1 cellular context compared by ENCODE assay signal in the genomic region with DNA sequence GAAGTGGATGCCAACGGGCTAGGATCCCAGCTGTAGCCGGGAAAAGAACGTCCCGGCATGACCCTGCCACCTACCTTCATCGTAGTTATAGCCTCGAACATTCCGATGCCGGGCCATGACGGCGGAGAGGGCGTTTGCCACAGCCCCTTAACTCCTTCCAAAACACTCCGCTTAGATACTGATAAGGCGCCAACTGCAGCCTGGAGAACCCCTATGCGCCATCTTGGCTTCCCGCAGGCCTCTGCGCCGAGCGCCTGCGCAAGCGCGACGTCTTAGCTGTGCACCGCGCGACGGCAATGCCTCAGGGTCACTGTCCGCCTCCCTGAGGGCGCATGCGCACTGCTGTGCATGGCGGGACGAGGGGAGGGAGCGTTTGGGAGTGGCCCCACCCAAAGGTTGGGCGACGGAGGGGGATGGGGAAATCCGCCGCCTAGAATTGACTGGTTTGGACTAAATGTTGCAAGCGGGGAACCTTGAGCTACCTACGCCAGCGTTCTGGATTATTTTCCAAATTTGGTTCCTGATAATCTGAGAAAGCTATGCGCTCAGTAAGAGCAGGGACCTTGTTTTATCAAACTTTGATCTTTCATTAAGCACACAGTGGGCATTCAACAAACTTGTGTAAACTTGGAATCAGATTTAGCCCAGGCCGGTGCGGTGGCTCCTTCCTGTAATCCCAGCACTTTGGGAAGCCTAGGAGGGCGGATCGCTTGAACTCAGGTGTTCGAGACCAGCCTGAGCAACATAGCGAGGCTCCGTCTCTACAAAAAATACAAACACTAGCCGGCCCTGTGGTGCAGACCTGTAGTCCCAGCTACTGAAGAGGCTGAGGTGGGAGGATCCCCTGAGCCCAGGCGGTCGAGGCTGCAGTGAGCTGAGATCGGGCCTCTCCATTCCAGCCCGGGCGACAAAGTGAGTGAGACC.
TF ChIP-seq lines count a peak whose summit lies in the region.

A gene (minus strand): TSS at position 248 of the 924 bp plus-strand sequence. CDS start 131 bp downstream, at position 117.

TF ChIP-seq in K562, 482 proteins besides CTCF, POLR2A, EP300 and RAD21 (continued from another document and continues in another):
- TF ChIP-seq KDM1A (IDR thresholded peaks at IDR 0.05): peak; percentile 68 to 75
- TF ChIP-seq ZKSCAN1 (IDR thresholded peaks at IDR 0.05; ENCODE audit: low read depth, low read length): peak; percentile 70
- peak; percentile 54; the same call in 1 of the 2 replicates for TF ChIP-seq PYGO2 (tag; IDR thresholded peaks at IDR 0.05)
- TF ChIP-seq NBN (IDR thresholded peaks at IDR 0.05; ENCODE audit: low read depth): peak; percentile 70; the same call in 1 of the 2 replicates
- peak; percentile 78 for TF ChIP-seq MBD2 (IDR thresholded peaks at IDR 0.05; ENCODE audit: borderline replicate concordance, low read depth)
- TF ChIP-seq TAL1 (IDR thresholded peaks at IDR 0.05): 0 out of 2 replicates have a peak, but pooled peaks have one; percentile 13
- TF ChIP-seq ADNP (tag; IDR thresholded peaks at IDR 0.05): peak; percentile 94
- TF ChIP-seq LCOR (CRISPR knock-in tag; IDR thresholded peaks at IDR 0.05): peak; percentile 93
- 0 out of 2 replicates have a peak, but pooled peaks have one; percentile 52 for TF ChIP-seq CC2D1A (IDR thresholded peaks at IDR 0.05)
- TF ChIP-seq LARP7 (IDR thresholded peaks at IDR 0.05): 0 out of 2 replicates have a peak, but pooled peaks have one; percentile 20
- TF ChIP-seq, protein P1, sequence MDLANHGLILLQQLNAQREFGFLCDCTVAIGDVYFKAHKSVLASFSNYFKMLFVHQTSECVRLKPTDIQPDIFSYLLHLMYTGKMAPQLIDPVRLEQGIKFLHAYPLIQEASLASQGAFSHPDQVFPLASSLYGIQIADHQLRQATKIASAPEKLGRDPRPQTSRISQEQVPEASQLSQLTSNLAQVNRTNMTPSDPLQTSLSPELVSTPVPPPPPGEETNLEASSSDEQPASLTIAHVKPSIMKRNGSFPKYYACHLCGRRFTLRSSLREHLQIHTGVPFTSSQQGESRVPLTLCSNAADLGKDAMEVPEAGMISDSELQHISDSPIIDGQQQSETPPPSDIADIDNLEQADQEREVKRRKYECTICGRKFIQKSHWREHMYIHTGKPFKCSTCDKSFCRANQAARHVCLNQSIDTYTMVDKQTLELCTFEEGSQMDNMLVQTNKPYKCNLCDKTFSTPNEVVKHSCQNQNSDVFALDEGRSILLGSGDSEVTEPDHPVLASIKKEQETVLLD (IDR thresholded peaks at IDR 0.05): peak; percentile 99
- 0 out of 2 replicates have a peak, but pooled peaks have one; percentile 8 for TF ChIP-seq ZNF175 (CRISPR knock-in tag; IDR thresholded peaks at IDR 0.05; ENCODE audit: low read depth)
- peak; percentile 50 for TF ChIP-seq GATA2 (CRISPR knock-in tag; IDR thresholded peaks at IDR 0.05)
- TF ChIP-seq FIP1L1 (IDR thresholded peaks at IDR 0.05; ENCODE audit: low read depth, low read length, poor library complexity, severe bottlenecking): peak; percentile 80
- no peak for TF ChIP-seq HOXB6 (CRISPR knock-in tag; IDR thresholded peaks at IDR 0.05; ENCODE audit: borderline replicate concordance)
- TF ChIP-seq, protein P2, sequence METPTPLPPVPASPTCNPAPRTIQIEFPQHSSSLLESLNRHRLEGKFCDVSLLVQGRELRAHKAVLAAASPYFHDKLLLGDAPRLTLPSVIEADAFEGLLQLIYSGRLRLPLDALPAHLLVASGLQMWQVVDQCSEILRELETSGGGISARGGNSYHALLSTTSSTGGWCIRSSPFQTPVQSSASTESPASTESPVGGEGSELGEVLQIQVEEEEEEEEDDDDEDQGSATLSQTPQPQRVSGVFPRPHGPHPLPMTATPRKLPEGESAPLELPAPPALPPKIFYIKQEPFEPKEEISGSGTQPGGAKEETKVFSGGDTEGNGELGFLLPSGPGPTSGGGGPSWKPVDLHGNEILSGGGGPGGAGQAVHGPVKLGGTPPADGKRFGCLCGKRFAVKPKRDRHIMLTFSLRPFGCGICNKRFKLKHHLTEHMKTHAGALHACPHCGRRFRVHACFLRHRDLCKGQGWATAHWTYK (CRISPR knock-in tag; IDR thresholded peaks at IDR 0.05): no peak
- no peak for TF ChIP-seq ZNF212 (CRISPR knock-in tag; IDR thresholded peaks at IDR 0.05)
- TF ChIP-seq RBM25 (IDR thresholded peaks at IDR 0.05; ENCODE audit: low read depth, low read length, severe bottlenecking): no peak
- TF ChIP-seq ZNF77 (CRISPR knock-in tag; IDR thresholded peaks at IDR 0.05): no peak
- peak in 1 of 2 experiments; percentile 65; a peak in 1 of 4 replicates for TF ChIP-seq TBL1XR1 (IDR thresholded peaks at IDR 0.05; ENCODE audit: low read length in 2 of 2)
- 0 out of 2 replicates have a peak, but pooled peaks have one; percentile 3 for TF ChIP-seq STAT5A (IDR thresholded peaks at IDR 0.05; ENCODE audit: borderline replicate concordance, low read length)
- TF ChIP-seq HDAC1 (IDR thresholded peaks at IDR 0.05): peak in 1 of 2 experiments; percentile 69; a peak in 2 of 4 replicates
- TF ChIP-seq, protein P3, sequence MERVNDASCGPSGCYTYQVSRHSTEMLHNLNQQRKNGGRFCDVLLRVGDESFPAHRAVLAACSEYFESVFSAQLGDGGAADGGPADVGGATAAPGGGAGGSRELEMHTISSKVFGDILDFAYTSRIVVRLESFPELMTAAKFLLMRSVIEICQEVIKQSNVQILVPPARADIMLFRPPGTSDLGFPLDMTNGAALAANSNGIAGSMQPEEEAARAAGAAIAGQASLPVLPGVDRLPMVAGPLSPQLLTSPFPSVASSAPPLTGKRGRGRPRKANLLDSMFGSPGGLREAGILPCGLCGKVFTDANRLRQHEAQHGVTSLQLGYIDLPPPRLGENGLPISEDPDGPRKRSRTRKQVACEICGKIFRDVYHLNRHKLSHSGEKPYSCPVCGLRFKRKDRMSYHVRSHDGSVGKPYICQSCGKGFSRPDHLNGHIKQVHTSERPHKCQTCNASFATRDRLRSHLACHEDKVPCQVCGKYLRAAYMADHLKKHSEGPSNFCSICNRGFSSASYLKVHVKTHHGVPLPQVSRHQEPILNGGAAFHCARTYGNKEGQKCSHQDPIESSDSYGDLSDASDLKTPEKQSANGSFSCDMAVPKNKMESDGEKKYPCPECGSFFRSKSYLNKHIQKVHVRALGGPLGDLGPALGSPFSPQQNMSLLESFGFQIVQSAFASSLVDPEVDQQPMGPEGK (CRISPR knock-in tag; IDR thresholded peaks at IDR 0.05; ENCODE audit: borderline replicate concordance): 0 out of 2 replicates have a peak, but pooled peaks have one; percentile 17
- TF ChIP-seq, protein P4, sequence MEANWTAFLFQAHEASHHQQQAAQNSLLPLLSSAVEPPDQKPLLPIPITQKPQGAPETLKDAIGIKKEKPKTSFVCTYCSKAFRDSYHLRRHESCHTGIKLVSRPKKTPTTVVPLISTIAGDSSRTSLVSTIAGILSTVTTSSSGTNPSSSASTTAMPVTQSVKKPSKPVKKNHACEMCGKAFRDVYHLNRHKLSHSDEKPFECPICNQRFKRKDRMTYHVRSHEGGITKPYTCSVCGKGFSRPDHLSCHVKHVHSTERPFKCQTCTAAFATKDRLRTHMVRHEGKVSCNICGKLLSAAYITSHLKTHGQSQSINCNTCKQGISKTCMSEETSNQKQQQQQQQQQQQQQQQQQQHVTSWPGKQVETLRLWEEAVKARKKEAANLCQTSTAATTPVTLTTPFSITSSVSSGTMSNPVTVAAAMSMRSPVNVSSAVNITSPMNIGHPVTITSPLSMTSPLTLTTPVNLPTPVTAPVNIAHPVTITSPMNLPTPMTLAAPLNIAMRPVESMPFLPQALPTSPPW (CRISPR knock-in tag; IDR thresholded peaks at IDR 0.05): peak; percentile 93
- peak; percentile 72; the same call in 1 of the 2 replicates for TF ChIP-seq BRD4 (IDR thresholded peaks at IDR 0.05)
- 0 out of 2 replicates have a peak, but pooled peaks have one; percentile 35 for TF ChIP-seq KAT7 (CRISPR knock-in tag; IDR thresholded peaks at IDR 0.05; ENCODE audit: borderline replicate concordance)
- TF ChIP-seq, protein P5, sequence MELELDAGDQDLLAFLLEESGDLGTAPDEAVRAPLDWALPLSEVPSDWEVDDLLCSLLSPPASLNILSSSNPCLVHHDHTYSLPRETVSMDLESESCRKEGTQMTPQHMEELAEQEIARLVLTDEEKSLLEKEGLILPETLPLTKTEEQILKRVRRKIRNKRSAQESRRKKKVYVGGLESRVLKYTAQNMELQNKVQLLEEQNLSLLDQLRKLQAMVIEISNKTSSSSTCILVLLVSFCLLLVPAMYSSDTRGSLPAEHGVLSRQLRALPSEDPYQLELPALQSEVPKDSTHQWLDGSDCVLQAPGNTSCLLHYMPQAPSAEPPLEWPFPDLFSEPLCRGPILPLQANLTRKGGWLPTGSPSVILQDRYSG (tag; conservative IDR thresholded peaks at IDR 0.05; ENCODE audit: low read depth): 0 out of 2 replicates have a peak, but pooled peaks have one; percentile 32
- TF ChIP-seq NCOR1 (IDR thresholded peaks at IDR 0.05): no peak; the same call in 1 of the 2 replicates
- TF ChIP-seq, protein P6, sequence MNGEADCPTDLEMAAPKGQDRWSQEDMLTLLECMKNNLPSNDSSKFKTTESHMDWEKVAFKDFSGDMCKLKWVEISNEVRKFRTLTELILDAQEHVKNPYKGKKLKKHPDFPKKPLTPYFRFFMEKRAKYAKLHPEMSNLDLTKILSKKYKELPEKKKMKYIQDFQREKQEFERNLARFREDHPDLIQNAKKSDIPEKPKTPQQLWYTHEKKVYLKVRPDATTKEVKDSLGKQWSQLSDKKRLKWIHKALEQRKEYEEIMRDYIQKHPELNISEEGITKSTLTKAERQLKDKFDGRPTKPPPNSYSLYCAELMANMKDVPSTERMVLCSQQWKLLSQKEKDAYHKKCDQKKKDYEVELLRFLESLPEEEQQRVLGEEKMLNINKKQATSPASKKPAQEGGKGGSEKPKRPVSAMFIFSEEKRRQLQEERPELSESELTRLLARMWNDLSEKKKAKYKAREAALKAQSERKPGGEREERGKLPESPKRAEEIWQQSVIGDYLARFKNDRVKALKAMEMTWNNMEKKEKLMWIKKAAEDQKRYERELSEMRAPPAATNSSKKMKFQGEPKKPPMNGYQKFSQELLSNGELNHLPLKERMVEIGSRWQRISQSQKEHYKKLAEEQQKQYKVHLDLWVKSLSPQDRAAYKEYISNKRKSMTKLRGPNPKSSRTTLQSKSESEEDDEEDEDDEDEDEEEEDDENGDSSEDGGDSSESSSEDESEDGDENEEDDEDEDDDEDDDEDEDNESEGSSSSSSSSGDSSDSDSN (IDR thresholded peaks at IDR 0.05; ENCODE audit: borderline replicate concordance in 1 of 2, low read depth in 2 of 2, low read length in 2 of 2): 0 out of 4 replicates have a peak, but pooled peaks have one; percentile 14 to 47
- TF ChIP-seq, protein P7, sequence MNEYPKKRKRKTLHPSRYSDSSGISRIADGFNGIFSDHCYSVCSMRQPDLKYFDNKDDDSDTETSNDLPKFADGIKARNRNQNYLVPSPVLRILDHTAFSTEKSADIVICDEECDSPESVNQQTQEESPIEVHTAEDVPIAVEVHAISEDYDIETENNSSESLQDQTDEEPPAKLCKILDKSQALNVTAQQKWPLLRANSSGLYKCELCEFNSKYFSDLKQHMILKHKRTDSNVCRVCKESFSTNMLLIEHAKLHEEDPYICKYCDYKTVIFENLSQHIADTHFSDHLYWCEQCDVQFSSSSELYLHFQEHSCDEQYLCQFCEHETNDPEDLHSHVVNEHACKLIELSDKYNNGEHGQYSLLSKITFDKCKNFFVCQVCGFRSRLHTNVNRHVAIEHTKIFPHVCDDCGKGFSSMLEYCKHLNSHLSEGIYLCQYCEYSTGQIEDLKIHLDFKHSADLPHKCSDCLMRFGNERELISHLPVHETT (CRISPR knock-in tag; conservative IDR thresholded peaks at IDR 0.05 in 1 of 2, IDR thresholded peaks at IDR 0.05 in 1 of 2): peak in 1 of 2 experiments; percentile 25; a peak in 1 of 4 replicates
- TF ChIP-seq, protein P8, sequence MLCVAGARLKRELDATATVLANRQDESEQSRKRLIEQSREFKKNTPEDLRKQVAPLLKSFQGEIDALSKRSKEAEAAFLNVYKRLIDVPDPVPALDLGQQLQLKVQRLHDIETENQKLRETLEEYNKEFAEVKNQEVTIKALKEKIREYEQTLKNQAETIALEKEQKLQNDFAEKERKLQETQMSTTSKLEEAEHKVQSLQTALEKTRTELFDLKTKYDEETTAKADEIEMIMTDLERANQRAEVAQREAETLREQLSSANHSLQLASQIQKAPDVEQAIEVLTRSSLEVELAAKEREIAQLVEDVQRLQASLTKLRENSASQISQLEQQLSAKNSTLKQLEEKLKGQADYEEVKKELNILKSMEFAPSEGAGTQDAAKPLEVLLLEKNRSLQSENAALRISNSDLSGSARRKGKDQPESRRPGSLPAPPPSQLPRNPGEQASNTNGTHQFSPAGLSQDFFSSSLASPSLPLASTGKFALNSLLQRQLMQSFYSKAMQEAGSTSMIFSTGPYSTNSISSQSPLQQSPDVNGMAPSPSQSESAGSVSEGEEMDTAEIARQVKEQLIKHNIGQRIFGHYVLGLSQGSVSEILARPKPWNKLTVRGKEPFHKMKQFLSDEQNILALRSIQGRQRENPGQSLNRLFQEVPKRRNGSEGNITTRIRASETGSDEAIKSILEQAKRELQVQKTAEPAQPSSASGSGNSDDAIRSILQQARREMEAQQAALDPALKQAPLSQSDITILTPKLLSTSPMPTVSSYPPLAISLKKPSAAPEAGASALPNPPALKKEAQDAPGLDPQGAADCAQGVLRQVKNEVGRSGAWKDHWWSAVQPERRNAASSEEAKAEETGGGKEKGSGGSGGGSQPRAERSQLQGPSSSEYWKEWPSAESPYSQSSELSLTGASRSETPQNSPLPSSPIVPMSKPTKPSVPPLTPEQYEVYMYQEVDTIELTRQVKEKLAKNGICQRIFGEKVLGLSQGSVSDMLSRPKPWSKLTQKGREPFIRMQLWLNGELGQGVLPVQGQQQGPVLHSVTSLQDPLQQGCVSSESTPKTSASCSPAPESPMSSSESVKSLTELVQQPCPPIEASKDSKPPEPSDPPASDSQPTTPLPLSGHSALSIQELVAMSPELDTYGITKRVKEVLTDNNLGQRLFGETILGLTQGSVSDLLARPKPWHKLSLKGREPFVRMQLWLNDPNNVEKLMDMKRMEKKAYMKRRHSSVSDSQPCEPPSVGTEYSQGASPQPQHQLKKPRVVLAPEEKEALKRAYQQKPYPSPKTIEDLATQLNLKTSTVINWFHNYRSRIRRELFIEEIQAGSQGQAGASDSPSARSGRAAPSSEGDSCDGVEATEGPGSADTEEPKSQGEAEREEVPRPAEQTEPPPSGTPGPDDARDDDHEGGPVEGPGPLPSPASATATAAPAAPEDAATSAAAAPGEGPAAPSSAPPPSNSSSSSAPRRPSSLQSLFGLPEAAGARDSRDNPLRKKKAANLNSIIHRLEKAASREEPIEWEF (CRISPR knock-in tag; IDR thresholded peaks at IDR 0.05): peak; percentile 70; the same call in 1 of the 2 replicates
- TF ChIP-seq FOXP1 (CRISPR knock-in tag; IDR thresholded peaks at IDR 0.05): no peak
- TF ChIP-seq POLR2B (IDR thresholded peaks at IDR 0.05; ENCODE audit: low read depth, partially characterized antibody): peak; percentile 94
- no peak for TF ChIP-seq PHB (CRISPR knock-in tag; IDR thresholded peaks at IDR 0.05)
- peak; percentile 90 to 97 (median 97) for TF ChIP-seq YY1 (IDR thresholded peaks at IDR 0.05; ENCODE audit: borderline replicate concordance in 1 of 3, control insufficient read depth in 1 of 3, extremely low read depth in 1 of 3, insufficient read depth in 3 of 3, insufficient read length in 1 of 3, insufficient replicate concordance in 2 of 3, low read depth in 1 of 3, low read length in 2 of 3)
- 0 out of 2 replicates have a peak, but pooled peaks have one; percentile 44 for TF ChIP-seq ZBED1 (IDR thresholded peaks at IDR 0.05)
- TF ChIP-seq TAF1 (IDR thresholded peaks at IDR 0.05; ENCODE audit: control insufficient read depth, extremely low read depth, insufficient read depth, low read length, severe bottlenecking): peak; percentile 99
